Comparison of ENCODE assay signal across 12 cellular contexts in the genomic region with DNA sequence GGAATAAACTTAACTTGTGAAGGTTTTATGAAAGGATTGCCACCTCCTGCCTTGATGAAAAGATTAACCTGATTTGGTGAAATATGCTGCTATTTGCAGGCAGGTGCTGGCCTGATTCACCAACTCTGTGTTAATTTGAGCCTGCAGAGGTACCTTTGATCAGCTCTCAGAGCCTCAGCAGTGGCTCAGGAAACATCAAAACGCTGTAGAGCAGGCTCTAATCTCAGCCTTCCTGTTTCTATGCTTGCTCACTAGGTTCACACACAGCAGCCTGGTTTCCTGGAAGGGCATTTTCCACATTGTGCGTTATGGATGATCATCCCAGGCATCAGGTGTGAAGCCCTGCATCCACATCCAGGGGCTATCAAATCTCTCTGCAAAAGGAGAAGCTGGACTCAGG. TPM values are rescaled to one million over a fixed set of nuclear protein-coding genes. Genes with fewer than 3 reads are reported as not detected.
A peak's percentile ranks its signal among the peaks of the same experiment; 100 is the strongest.
DNase-seq lines count a peak whose midpoint lies in the region; ATAC-seq, FAIRE-seq and TF ChIP-seq lines count a peak whose summit lies in the region.
"Had no signal": no experiment of that assay in that cellular context is flagged by ENCODE, and none has a peak within 500 bp of the region (broad histone marks: within the 10 kb centered on the region; RNA-seq: fewer than 3 reads in every experiment).

No MANE protein-coding gene starts in this region.

- H4K91ac ChIP-seq in H1 (replicated peaks; ENCODE audit: insufficient read length, low read length): peak overlapping the region; percentile 2

- no peak overlapping the region for H2AK5ac ChIP-seq in H1 (ENCODE audit: low read depth, low read length)

- H3K56ac ChIP-seq in H1 (replicated peaks; ENCODE audit: insufficient read length, low read depth, low read length): no peak overlapping the region

- POLR2A ChIA-PET in CD8-positive, alpha-beta memory T cell (lab: Charles Lee): interaction anchor here (0.8 to 1.7 kb wide), 4 partner anchors 14 to 127 kb away, joined by 4 to 5 read pairs (median 4); no protein-coding TSS in a partner anchor
- POLR2A ChIA-PET in H1 (lab: Charles Lee; ENCODE audit: partially characterized antibody): interaction anchor here (0.6 to 6.3 kb wide), 9 partner anchors 11 to 178 kb away, joined by 3 to 58 read pairs (median 6); no protein-coding TSS in a partner anchor

- H3K79me1 ChIP-seq in H1 (ENCODE audit: low read depth, low read length): no peaks in the 10 kb centered on the region

- H3K4me2 ChIP-seq in H1 (ENCODE audit: insufficient read depth in 1 of 2, low read depth in 2 of 2, low read length in 2 of 2): peak overlapping the region in 1 of 2 experiments; percentile 12; a peak in 1 of 4 replicates

- no peak for TF ChIP-seq RAD21 in H1 (IDR thresholded peaks at IDR 0.05 in 1 of 2, conservative IDR thresholded peaks at IDR 0.05 in 1 of 2; ENCODE audit: low read depth in 2 of 2, low read length in 2 of 2)

- H3K18ac ChIP-seq in H1 (ENCODE audit: extremely low read depth, low read length): no peak overlapping the region

- no peaks in the 10 kb centered on the region for H3K27me3 ChIP-seq in CD8-positive, alpha-beta memory T cell (ENCODE audit: insufficient read depth, low read length, poor library complexity, severe bottlenecking)
- H3K27me3 ChIP-seq in HUES64 (ENCODE audit: insufficient read depth, low read length) (no peaks in the 10 kb centered on the region), H1 (replicated peaks in 1 of 4; ENCODE audit: control insufficient read depth in 3 of 4, extremely low read depth in 1 of 4, insufficient read depth in 3 of 4, low read length in 3 of 4) (no peaks in the 10 kb centered on the region)

- H3K27me3 Mint-ChIP-seq in CD8-positive, alpha-beta memory T cell: no peaks in the 10 kb centered on the region
- H3K27me3 Mint-ChIP-seq: activated naive CD8-positive, alpha-beta T cell had no signal

- no peak overlapping the region for H3K14ac ChIP-seq in H1 (ENCODE audit: insufficient read length)

- H3K9ac ChIP-seq in HUES64 (ENCODE audit: low read depth, low read length): no peak overlapping the region; the same call in 1 of the 2 replicates
- H3K9ac ChIP-seq in H1 (replicated peaks in 1 of 4; ENCODE audit: extremely low read depth in 1 of 4, low read depth in 3 of 4, low read length in 3 of 4): no peak overlapping the region

- H3K27ac ChIP-seq in CD8-positive, alpha-beta memory T cell (ENCODE audit: low read depth, low read length): no peak overlapping the region
- H3K27ac ChIP-seq in HUES64 (ENCODE audit: low read depth, low read length) (peak overlapping the region; percentile 38; the same call in 1 of the 2 replicates), H1 (ENCODE audit: low read depth, low read length) (no peak overlapping the region)

- peak overlapping the region in 5 of 8 donors; percentile 38 to 82 (median 61) for H3K27ac Mint-ChIP-seq in CD8-positive, alpha-beta memory T cell
- H3K27ac Mint-ChIP-seq: activated naive CD8-positive, alpha-beta T cell; T-helper 1 cell treated with Interleukin-12 subunit alpha and Interleukin-12 subunit beta and Interleukin-4 antibody, amounts not matched to agents 30 μg/mL and 1 μg/mL, for 36 hours had no signal

- ATAC-seq in mucosa of descending colon: peak; percentile 67
- no peak for ATAC-seq in HG03039 (IDR thresholded peaks at IDR 0.05; ENCODE audit: unreplicated experiment)
- no peak for ATAC-seq in HG03159 (IDR thresholded peaks at IDR 0.05; ENCODE audit: unreplicated experiment)
- ATAC-seq: right cardiac atrium had no signal

- H3K9me3 ChIP-seq in CD8-positive, alpha-beta memory T cell (ENCODE audit: low read length): no peaks in the 10 kb centered on the region
- H3K9me3 ChIP-seq in HUES64 (ENCODE audit: insufficient read depth, low read depth, low read length) (no peaks in the 10 kb centered on the region), H1 (ENCODE audit: insufficient read depth in 2 of 2, low read depth in 1 of 2, low read length in 1 of 2) (no peaks in the 10 kb centered on the region), mucosa of descending colon (no peaks in the 10 kb centered on the region)

- intact Hi-C loops in mucosa of descending colon (cut with DNase I, micrococcal nuclease): no loop called here

- H4K5ac ChIP-seq in H1 (ENCODE audit: insufficient read length, low read depth, low read length): no peak overlapping the region

- H2BK20ac ChIP-seq in H1 (ENCODE audit: low read length): no peak overlapping the region; the same call in 1 of the 2 replicates

- peak overlapping the region; percentile 32; the same call in 1 of the 2 replicates for H2BK12ac ChIP-seq in H1 (ENCODE audit: low read depth, low read length)

- peaks cover 4 to 8% (median 4%) of the 10 kb centered on the region in 5 donors for H3K9me3 Mint-ChIP-seq in CD8-positive, alpha-beta memory T cell

- H3K23ac ChIP-seq in H1 (ENCODE audit: insufficient read length): no peak overlapping the region

- H3K4ac ChIP-seq in H1 (replicated peaks; ENCODE audit: insufficient read length, low read depth, low read length): no peak overlapping the region

- no peaks in the 10 kb centered on the region for H4K20me1 ChIP-seq in H1 (replicated peaks in 1 of 2; ENCODE audit: control insufficient read depth in 1 of 2, insufficient read depth in 2 of 2, low read length in 2 of 2)

- peak overlapping the region; percentile 36; the same call in 1 of the 2 replicates for H2BK5ac ChIP-seq in H1 (ENCODE audit: low read depth, low read length)

- peak in 1 of 5 donors; percentile 29 for DNase-seq in CD8-positive, alpha-beta memory T cell
- peak in 1 of 2 experiments; percentile 50 for DNase-seq in H1 (ENCODE audit: low read depth in 1 of 2, low spot score in 2 of 2)
- no peak for DNase-seq in mucosa of descending colon
- DNase-seq in erythroblast (lab: John Stamatoyannopoulos, UW): no peak
- DNase-seq in AML-193 (lab: John Stamatoyannopoulos, UW): no peak
- DNase-seq: activated CD4-positive, alpha-beta T cell treated with anti-CD3 and anti-CD28 coated beads, Interleukin-2, amount 50 U/mL, for 48 hours; right cardiac atrium had no signal

- H4K8ac ChIP-seq in H1 (ENCODE audit: extremely low read depth, insufficient read depth, low read length): no peak overlapping the region

- no peaks in the 10 kb centered on the region for H3K36me3 ChIP-seq in CD8-positive, alpha-beta memory T cell (ENCODE audit: insufficient read depth, low read length)
- no peaks in the 10 kb centered on the region; the same call in 1 of the 2 replicates for H3K36me3 ChIP-seq in HUES64 (ENCODE audit: insufficient read depth, low read length)
- no peaks in the 10 kb centered on the region for H3K36me3 ChIP-seq in H1 (ENCODE audit: control insufficient read depth in 2 of 4, insufficient read depth in 4 of 4, low read length in 3 of 4)
- no peaks in the 10 kb centered on the region for H3K36me3 ChIP-seq in mucosa of descending colon (ENCODE audit: low read depth)

- peaks cover 17% of the 10 kb centered on the region for H3K4me1 ChIP-seq in CD8-positive, alpha-beta memory T cell (ENCODE audit: insufficient read depth, low read length)
- peaks cover 24% of the 10 kb centered on the region for H3K4me1 ChIP-seq in HUES64 (ENCODE audit: insufficient read depth, low read length)
- peaks cover 7 to 18% (median 9%) of the 10 kb centered on the region in 4 experiments; a peak in 6 of 7 replicates for H3K4me1 ChIP-seq in H1 (replicated peaks in 1 of 4; ENCODE audit: control insufficient read depth in 3 of 4, insufficient read depth in 4 of 4, low read length in 3 of 4)
- H3K4me1 ChIP-seq in mucosa of descending colon (ENCODE audit: low read depth): no peaks in the 10 kb centered on the region

- H2AFZ ChIP-seq in H1 (ENCODE audit: low read length): no peak overlapping the region

- H2BK15ac ChIP-seq in H1 (ENCODE audit: low read length): no peak overlapping the region

- H3K4me1 Mint-ChIP-seq in CD8-positive, alpha-beta memory T cell: peaks cover 22 to 25% (median 24%) of the 10 kb centered on the region in 3 donors

- no peak overlapping the region for H3K4me3 ChIP-seq in CD8-positive, alpha-beta memory T cell (ENCODE audit: low read length)
- no peak overlapping the region for H3K4me3 ChIP-seq in HUES64 (ENCODE audit: low read length)
- H3K4me3 ChIP-seq in H1 (ENCODE audit: extremely low read depth in 1 of 4, insufficient read depth in 2 of 4, low read depth in 3 of 4, low read length in 4 of 4): no peak overlapping the region
- H3K4me3 ChIP-seq in mucosa of descending colon: no peak overlapping the region

- peak; percentile 72 for FAIRE-seq in H1 (lab: Jason Lieb, UNC)

- TF ChIP-seq POLR2A in H1 (IDR thresholded peaks at IDR 0.05; ENCODE audit: control extremely low read depth in 1 of 2, low read depth in 2 of 2, low read length in 2 of 2) (no peak), erythroblast (IDR thresholded peaks at IDR 0.05; ENCODE audit: low read length) (no peak)

- 15% methylated on average over 2 of the region's 2 CpGs for WGBS in HUES64
- WGBS in H1 (ENCODE audit: extremely low coverage in 1 of 2, insufficient coverage in 1 of 2, insufficient read length in 1 of 2, insufficient replicate concordance in 2 of 2, low coverage in 1 of 2, low lambda C conversion rate in 2 of 2, missing lambda C conversion rate in 1 of 2), 2 experiments: 39% methylated on average over 2 of the region's 2 CpGs; no CpG with 5 or more reads in 1 of the 2 experiments

- H2BK120ac ChIP-seq in H1 (replicated peaks; ENCODE audit: low read depth, low read length): peak overlapping the region; percentile 68

- peak overlapping the region in 1 of 7 donors; percentile 25 for H3K4me3 Mint-ChIP-seq in CD8-positive, alpha-beta memory T cell
- H3K4me3 Mint-ChIP-seq: activated naive CD8-positive, alpha-beta T cell; T-helper 1 cell treated with Interleukin-12 subunit alpha and Interleukin-12 subunit beta and Interleukin-4 antibody, amounts not matched to agents 30 μg/mL and 1 μg/mL, for 36 hours had no signal

- H3K79me2 ChIP-seq in H1 (ENCODE audit: control insufficient read depth in 1 of 2, insufficient read depth in 2 of 2, low read length in 2 of 2): no peaks in the 10 kb centered on the region

- no peak for TF ChIP-seq EP300 in H1 (IDR thresholded peaks at IDR 0.05; ENCODE audit: borderline replicate concordance in 1 of 2, low read depth in 2 of 2, low read length in 2 of 2)

- TF ChIP-seq CTCF in H1 (IDR thresholded peaks at IDR 0.05; ENCODE audit: control extremely low read depth in 1 of 3, insufficient read depth in 1 of 3, low read depth in 1 of 3, low read length in 3 of 3): no peak
- no peak for TF ChIP-seq CTCF in mucosa of descending colon (IDR thresholded peaks at IDR 0.05)

- CTCF ChIA-PET in CD8-positive, alpha-beta memory T cell (lab: Charles Lee): interaction anchor here (0.8 to 6.4 kb wide), 8 partner anchors 11 to 169 kb away, joined by 3 to 57 read pairs (median 5); no protein-coding TSS in a partner anchor
- CTCF ChIA-PET in H1 (lab: Charles Lee; ENCODE audit: partially characterized antibody): interaction anchor here (0.6 to 4.7 kb wide), 15 partner anchors 9 to 268 kb away, joined by 3 to 56 read pairs (median 4); no protein-coding TSS in a partner anchor

- 0 out of 2 replicates have a peak, but pooled peaks cover 2% of the 10 kb centered on the region for H3K23me2 ChIP-seq in H1 (ENCODE audit: low read depth, low read length)

- H3K36me3 Mint-ChIP-seq in CD8-positive, alpha-beta memory T cell: peaks cover 5 to 7% (median 6%) of the 10 kb centered on the region in 3 donors

RNA-seq across cellular contexts. Expression of a gene that starts 16.9 kb away (rescaled TPM):
- total RNA-seq in CD8-positive, alpha-beta memory T cell: 10 to 100 TPM; 36.9 to 38.3 TPM
- polyA plus RNA-seq in CD8-positive, alpha-beta memory T cell: 77.0 TPM
- 164 TPM for polyA plus RNA-seq in HUES64 (2013, experiment 1 of 2)
- 187 TPM for polyA plus RNA-seq in HUES64 (2013, experiment 2 of 2)
- total RNA-seq in H1 (2021; fragmentation: NEBNext Ultra II Directional; extraction: Animal tissue kit (Norgen Biotek cat#: 25700)): 259 and 262 TPM in 2 replicates
- 256 and 288 TPM in 2 replicates for polyA plus RNA-seq in H1 (2011; rRNA removed)
- 274 TPM for polyA plus RNA-seq in H1 (2011; cell fraction: cytosol; rRNA removed)
- 280 TPM for polyA plus RNA-seq in H1 (2011; cell fraction: nucleus; rRNA removed)
- polyA plus RNA-seq in H1 (2012, experiment 1 of 2): 212 to 243 TPM (median 229 TPM) in 4 replicates
- 150 TPM for polyA plus RNA-seq in H1 (2012, experiment 2 of 2)
- 190 TPM for polyA plus RNA-seq in H1 (2013, experiment 1 of 2)
- 187 TPM for polyA plus RNA-seq in H1 (2013, experiment 2 of 2)
- polyA minus RNA-seq in H1 (2011; rRNA and poly(A)+ RNA removed): 288 and 445 TPM in 2 replicates
- 110 TPM for polyA minus RNA-seq in H1 (2011; cell fraction: cytosol; rRNA and poly(A)+ RNA removed)
- polyA minus RNA-seq in H1 (2011; cell fraction: nucleus; rRNA and poly(A)+ RNA removed): 155 TPM
- total RNA-seq in mucosa of descending colon: 10 to 100 TPM; 37.1 to 67.2 (median 59.1) TPM
